Comparison of ENCODE assay signal across 8 cellular contexts in genomic region chr17:32142857-32143524, GRCh38. TPM values are rescaled to one million over a fixed set of nuclear protein-coding genes. Genes with fewer than 3 reads are reported as not detected.
A peak's percentile ranks its signal among the peaks of the same experiment; 100 is the strongest.
DNase-seq lines count a peak whose midpoint lies in the region; ATAC-seq and TF ChIP-seq lines count a peak whose summit lies in the region.

No MANE protein-coding gene starts in this region.

- H3K4me3 Mint-ChIP-seq in activated T-cell treated with anti-CD3 and anti-CD28 coated beads, Interleukin-2, amount 50 U/mL, for 4 hours = peak overlapping the region; percentile 98
- peak overlapping the region; percentile 95 for H3K4me3 Mint-ChIP-seq in natural killer cell

- no peaks in the 10 kb centered on the region for H3K36me3 ChIP-seq in aorta (ENCODE audit: control insufficient read depth in 1 of 2, insufficient read depth in 2 of 2, low read length in 1 of 2)

- no peaks in the 10 kb centered on the region for H3K9me3 Mint-ChIP-seq in activated T-cell treated with anti-CD3 and anti-CD28 coated beads, Interleukin-2, amount 50 U/mL, for 4 hours
- H3K9me3 Mint-ChIP-seq in natural killer cell = no peaks in the 10 kb centered on the region

- peak; percentile 62 for DNase-seq in AG20443 (ENCODE audit: low spot score)
- peak; percentile 39 for DNase-seq in GM20000 (ENCODE audit: low spot score)
- peak; percentile 32 for DNase-seq in NCI-H2196 treated with DMSO at 0.1 percent for 48 hours (lab: John Stamatoyannopoulos, UW; ENCODE audit: unreplicated experiment)
- no peak for DNase-seq in activated T-cell treated with anti-CD3 and anti-CD28 coated beads, Interleukin-2, amount 50 U/mL, for 4 hours
- peak; percentile 69 for DNase-seq in fibroblast of the aortic adventitia (ENCODE audit: low read depth)
- no peak for DNase-seq in natural killer cell
- DNase-seq in aorta = peak in 1 of 2 donors; percentile 69

- peaks cover 0 to 4% of the 10 kb centered on the region in 2 donors for H3K4me1 ChIP-seq in aorta (ENCODE audit: control insufficient read depth in 1 of 2, insufficient read depth in 2 of 2, low read length in 2 of 2)

- 2% methylated on average over 23 of the region's 23 CpGs for WGBS in aorta, 2 donors

- peak overlapping the region; percentile 96 for H3K4me3 ChIP-seq in fibroblast of the aortic adventitia (ENCODE audit: low read depth, low read length)
- peak overlapping the region; percentile 87 to 91 for H3K4me3 ChIP-seq in aorta (ENCODE audit: low read length in 2 of 2)

- no peaks in the 10 kb centered on the region for H3K9me3 ChIP-seq in aorta (ENCODE audit: control insufficient read depth, low read length)

- intact Hi-C loops in natural killer cell (cut with micrococcal nuclease) (no loop called here), aorta (cut with DNase I) (loop anchor here in 1 of 2 donors (10.0 kb wide), 1 partner anchor 138 kb away; the partner anchor contains the start of gene LRRC37B)

- peak overlapping the region in 1 of 2 donors; percentile 55 for H3K27ac ChIP-seq in aorta (ENCODE audit: low read depth in 1 of 2, low read length in 2 of 2)

- peaks cover 31% of the 10 kb centered on the region for H3K4me1 Mint-ChIP-seq in activated T-cell treated with anti-CD3 and anti-CD28 coated beads, Interleukin-2, amount 50 U/mL, for 4 hours (ENCODE audit: low read depth)
- H3K4me1 Mint-ChIP-seq in natural killer cell = peaks cover 25 to 30% of the 10 kb centered on the region in 2 donors

- ATAC-seq in activated T-cell treated with anti-CD3 and anti-CD28 coated beads, Interleukin-2, amount 50 U/mL, for 4 hours = peak; percentile 1 to 15
- ATAC-seq in natural killer cell (no peak), aorta (ENCODE audit: low FRiP score) (peak; percentile 13), GM19452 (IDR thresholded peaks at IDR 0.05; ENCODE audit: unreplicated experiment) (no peak)

- no peaks in the 10 kb centered on the region for H3K27me3 Mint-ChIP-seq in activated T-cell treated with anti-CD3 and anti-CD28 coated beads, Interleukin-2, amount 50 U/mL, for 4 hours (ENCODE audit: low read depth)
- H3K27me3 Mint-ChIP-seq in natural killer cell (ENCODE audit: low read depth in 2 of 2) = no peaks in the 10 kb centered on the region

- no peaks in the 10 kb centered on the region for H3K27me3 ChIP-seq in aorta (ENCODE audit: control insufficient read depth in 1 of 2, insufficient read depth in 2 of 2, low read length in 1 of 2)

- H3K27ac Mint-ChIP-seq in natural killer cell = peak overlapping the region; percentile 88 to 92

- peaks cover 3% of the 10 kb centered on the region for H3K36me3 Mint-ChIP-seq in activated T-cell treated with anti-CD3 and anti-CD28 coated beads, Interleukin-2, amount 50 U/mL, for 4 hours (ENCODE audit: insufficient read depth)
- no peaks in the 10 kb centered on the region for H3K36me3 Mint-ChIP-seq in natural killer cell

- TF ChIP-seq CTCF in GM20000 (IDR thresholded peaks at IDR 0.05; ENCODE audit: extremely low read depth, missing control alignments) (no peak), fibroblast of the aortic adventitia (IDR thresholded peaks at IDR 0.05; ENCODE audit: insufficient read depth, low read length) (no peak), natural killer cell (IDR thresholded peaks at IDR 0.05) (no peak)

RNA-seq across cellular contexts. Expression of gene RHOT1, which starts 0.7 kb away (rescaled TPM):
- total RNA-seq in activated T-cell treated with anti-CD3 and anti-CD28 coated beads, Interleukin-2, amount 50 U/mL, for 4 hours = 10 to 100 TPM; 14.0 to 14.9 (median 14.2) TPM
- 21.0 and 50.5 TPM in 2 replicates for total RNA-seq in fibroblast of the aortic adventitia (ENCODE audit: low replicate concordance)
- 10 to 100 TPM; 25.1 to 32.7 (median 28.3) TPM for total RNA-seq in natural killer cell
- total RNA-seq in aorta = 10 to 100 TPM; 36.0 to 42.0 TPM
- polyA plus RNA-seq in aorta = 10 to 100 TPM; 28.5 to 38.9 TPM

Comparison
In these comparisons a context has a peak if more than half of its experiments do, and no peak if none do; other contexts are left out.
1. DNase-seq: peak in AG20443 (single experiment), GM20000 (single experiment), NCI-H2196 treated with DMSO at 0.1 percent for 48 hours (single experiment) and fibroblast of the aortic adventitia (single experiment); none in activated T-cell treated with anti-CD3 and anti-CD28 coated beads, Interleukin-2, amount 50 U/mL, for 4 hours (single experiment) and natural killer cell (single experiment).
2. ATAC-seq: peak in activated T-cell treated with anti-CD3 and anti-CD28 coated beads, Interleukin-2, amount 50 U/mL, for 4 hours (2 of 2) and aorta (single experiment); none in natural killer cell (0 of 3) and GM19452 (single experiment).